1 cellular context compared by ENCODE assay signal in the genomic region with DNA sequence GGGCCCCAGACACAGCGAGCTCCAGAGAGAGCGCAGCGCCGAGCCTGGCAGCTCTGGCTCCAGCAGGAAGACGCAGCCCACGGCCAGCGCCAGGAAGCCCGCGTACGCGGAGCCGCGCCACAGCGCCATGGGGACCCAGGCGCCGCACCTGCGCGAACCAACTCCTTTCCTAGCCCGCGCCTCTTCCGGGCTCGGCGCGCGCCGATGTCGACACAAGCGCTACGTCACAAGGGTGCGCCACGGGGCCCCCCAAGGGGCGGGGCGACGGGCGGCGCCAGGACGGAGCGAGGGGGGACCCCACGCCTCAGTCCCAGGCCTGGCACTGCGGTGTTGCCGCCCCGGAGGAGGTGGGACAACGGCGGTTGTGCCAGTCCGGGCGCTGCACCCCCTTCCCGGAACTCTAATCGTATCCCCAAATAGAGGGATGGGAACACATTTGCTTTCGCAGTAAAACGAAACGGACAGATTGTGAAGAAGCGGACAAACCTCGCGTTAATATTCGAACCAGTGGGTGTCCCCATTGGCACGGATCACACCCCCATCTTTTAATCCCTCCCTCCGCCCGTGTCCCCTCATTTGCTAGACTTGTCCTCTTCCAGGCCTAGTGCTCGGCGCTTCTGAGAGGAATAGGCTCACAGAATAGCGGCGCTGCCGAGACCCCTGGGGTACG.
TF ChIP-seq lines count a peak whose summit lies in the region.

A gene (minus strand): TSS at position 196 of the 670 bp plus-strand sequence. CDS start 67 bp downstream, at position 129.

TF ChIP-seq in HepG2, 621 proteins besides CTCF, POLR2A, EP300 and RAD21 (continued from another document and continues in another):
- TF ChIP-seq, protein P1, sequence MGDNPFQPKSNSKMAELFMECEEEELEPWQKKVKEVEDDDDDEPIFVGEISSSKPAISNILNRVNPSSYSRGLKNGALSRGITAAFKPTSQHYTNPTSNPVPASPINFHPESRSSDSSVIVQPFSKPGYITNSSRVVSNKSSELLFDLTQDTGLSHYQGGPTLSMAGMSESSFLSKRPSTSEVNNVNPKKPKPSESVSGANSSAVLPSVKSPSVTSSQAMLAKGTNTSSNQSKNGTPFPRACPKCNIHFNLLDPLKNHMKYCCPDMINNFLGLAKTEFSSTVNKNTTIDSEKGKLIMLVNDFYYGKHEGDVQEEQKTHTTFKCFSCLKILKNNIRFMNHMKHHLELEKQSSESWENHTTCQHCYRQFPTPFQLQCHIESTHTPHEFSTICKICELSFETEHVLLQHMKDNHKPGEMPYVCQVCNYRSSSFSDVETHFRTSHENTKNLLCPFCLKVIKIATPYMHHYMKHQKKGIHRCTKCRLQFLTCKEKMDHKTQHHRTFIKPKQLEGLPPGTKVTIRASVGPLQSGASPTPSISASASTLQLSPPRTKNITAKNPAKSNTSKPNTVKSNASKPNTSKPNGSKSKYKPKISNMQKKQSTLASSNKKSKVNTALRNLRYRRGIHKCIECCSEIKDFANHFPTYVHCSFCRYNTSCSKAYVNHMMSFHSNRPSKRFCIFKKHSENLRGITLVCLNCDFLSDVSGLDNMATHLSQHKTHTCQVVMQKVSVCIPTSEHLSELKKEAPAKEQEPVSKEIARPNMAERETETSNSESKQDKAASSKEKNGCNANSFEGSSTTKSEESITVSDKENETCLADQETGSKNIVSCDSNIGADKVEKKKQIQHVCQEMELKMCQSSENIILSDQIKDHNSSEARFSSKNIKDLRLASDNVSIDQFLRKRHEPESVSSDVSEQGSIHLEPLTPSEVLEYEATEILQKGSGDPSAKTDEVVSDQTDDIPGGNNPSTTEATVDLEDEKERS (CRISPR knock-in tag; IDR thresholded peaks at IDR 0.05), result 0 out of 2 replicates have a peak, but pooled peaks have one; percentile 48
- TF ChIP-seq ZNF430 (CRISPR knock-in tag; IDR thresholded peaks at IDR 0.05) (peak; percentile 42; the same call in 1 of the 2 replicates), NPAS2 (CRISPR knock-in tag; IDR thresholded peaks at IDR 0.05; ENCODE audit: borderline replicate concordance) (no peak), ZNF577 (CRISPR knock-in tag; IDR thresholded peaks at IDR 0.05; ENCODE audit: borderline replicate concordance, low read depth) (no peak), MAZ (IDR thresholded peaks at IDR 0.05; ENCODE audit: borderline replicate concordance, low read depth, low read length) (peak; percentile 99), MAZ (CRISPR knock-in tag; IDR thresholded peaks at IDR 0.05; ENCODE audit: low read depth) (peak; percentile 99), PAF1 (CRISPR knock-in tag; IDR thresholded peaks at IDR 0.05) (no peak), GZF1 (CRISPR knock-in tag; IDR thresholded peaks at IDR 0.05) (no peak), SIN3B (IDR thresholded peaks at IDR 0.05; ENCODE audit: low read length) (peak; percentile 94), RFXAP (CRISPR knock-in tag; IDR thresholded peaks at IDR 0.05; ENCODE audit: borderline replicate concordance) (peak; percentile 86; the same call in 1 of the 2 replicates), FOXC1 (CRISPR knock-in tag; IDR thresholded peaks at IDR 0.05; ENCODE audit: borderline replicate concordance) (peak; percentile 62; the same call in 1 of the 2 replicates), ZNF460 (CRISPR knock-in tag; IDR thresholded peaks at IDR 0.05; ENCODE audit: borderline replicate concordance) (no peak), ZNF564 (CRISPR knock-in tag; IDR thresholded peaks at IDR 0.05) (no peak), RBFOX2 (IDR thresholded peaks at IDR 0.05; ENCODE audit: low read depth, low read length) (peak; percentile 98), KMT2A (CRISPR knock-in tag; IDR thresholded peaks at IDR 0.05) (peak; percentile 99), CREB1 (IDR thresholded peaks at IDR 0.05) (peak; percentile 99), CREB1 (CRISPR knock-in tag; IDR thresholded peaks at IDR 0.05) (peak; percentile 98), ZNF674 (CRISPR knock-in tag; IDR thresholded peaks at IDR 0.05; ENCODE audit: low read depth) (no peak), NFIC (IDR thresholded peaks at IDR 0.05; ENCODE audit: low read length) (no peak)
- TF ChIP-seq, protein P2, sequence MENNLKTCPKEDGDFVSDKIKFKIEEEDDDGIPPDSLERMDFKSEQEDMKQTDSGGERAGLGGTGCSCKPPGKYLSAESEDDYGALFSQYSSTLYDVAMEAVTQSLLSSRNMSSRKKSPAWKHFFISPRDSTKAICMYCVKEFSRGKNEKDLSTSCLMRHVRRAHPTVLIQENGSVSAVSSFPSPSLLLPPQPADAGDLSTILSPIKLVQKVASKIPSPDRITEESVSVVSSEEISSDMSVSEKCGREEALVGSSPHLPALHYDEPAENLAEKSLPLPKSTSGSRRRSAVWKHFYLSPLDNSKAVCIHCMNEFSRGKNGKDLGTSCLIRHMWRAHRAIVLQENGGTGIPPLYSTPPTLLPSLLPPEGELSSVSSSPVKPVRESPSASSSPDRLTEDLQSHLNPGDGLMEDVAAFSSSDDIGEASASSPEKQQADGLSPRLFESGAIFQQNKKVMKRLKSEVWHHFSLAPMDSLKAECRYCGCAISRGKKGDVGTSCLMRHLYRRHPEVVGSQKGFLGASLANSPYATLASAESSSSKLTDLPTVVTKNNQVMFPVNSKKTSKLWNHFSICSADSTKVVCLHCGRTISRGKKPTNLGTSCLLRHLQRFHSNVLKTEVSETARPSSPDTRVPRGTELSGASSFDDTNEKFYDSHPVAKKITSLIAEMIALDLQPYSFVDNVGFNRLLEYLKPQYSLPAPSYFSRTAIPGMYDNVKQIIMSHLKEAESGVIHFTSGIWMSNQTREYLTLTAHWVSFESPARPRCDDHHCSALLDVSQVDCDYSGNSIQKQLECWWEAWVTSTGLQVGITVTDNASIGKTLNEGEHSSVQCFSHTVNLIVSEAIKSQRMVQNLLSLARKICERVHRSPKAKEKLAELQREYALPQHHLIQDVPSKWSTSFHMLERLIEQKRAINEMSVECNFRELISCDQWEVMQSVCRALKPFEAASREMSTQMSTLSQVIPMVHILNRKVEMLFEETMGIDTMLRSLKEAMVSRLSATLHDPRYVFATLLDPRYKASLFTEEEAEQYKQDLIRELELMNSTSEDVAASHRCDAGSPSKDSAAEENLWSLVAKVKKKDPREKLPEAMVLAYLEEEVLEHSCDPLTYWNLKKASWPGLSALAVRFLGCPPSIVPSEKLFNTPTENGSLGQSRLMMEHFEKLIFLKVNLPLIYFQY (CRISPR knock-in tag; IDR thresholded peaks at IDR 0.05; ENCODE audit: borderline replicate concordance), result peak; percentile 28; the same call in 1 of the 2 replicates
- TF ChIP-seq, protein P3, sequence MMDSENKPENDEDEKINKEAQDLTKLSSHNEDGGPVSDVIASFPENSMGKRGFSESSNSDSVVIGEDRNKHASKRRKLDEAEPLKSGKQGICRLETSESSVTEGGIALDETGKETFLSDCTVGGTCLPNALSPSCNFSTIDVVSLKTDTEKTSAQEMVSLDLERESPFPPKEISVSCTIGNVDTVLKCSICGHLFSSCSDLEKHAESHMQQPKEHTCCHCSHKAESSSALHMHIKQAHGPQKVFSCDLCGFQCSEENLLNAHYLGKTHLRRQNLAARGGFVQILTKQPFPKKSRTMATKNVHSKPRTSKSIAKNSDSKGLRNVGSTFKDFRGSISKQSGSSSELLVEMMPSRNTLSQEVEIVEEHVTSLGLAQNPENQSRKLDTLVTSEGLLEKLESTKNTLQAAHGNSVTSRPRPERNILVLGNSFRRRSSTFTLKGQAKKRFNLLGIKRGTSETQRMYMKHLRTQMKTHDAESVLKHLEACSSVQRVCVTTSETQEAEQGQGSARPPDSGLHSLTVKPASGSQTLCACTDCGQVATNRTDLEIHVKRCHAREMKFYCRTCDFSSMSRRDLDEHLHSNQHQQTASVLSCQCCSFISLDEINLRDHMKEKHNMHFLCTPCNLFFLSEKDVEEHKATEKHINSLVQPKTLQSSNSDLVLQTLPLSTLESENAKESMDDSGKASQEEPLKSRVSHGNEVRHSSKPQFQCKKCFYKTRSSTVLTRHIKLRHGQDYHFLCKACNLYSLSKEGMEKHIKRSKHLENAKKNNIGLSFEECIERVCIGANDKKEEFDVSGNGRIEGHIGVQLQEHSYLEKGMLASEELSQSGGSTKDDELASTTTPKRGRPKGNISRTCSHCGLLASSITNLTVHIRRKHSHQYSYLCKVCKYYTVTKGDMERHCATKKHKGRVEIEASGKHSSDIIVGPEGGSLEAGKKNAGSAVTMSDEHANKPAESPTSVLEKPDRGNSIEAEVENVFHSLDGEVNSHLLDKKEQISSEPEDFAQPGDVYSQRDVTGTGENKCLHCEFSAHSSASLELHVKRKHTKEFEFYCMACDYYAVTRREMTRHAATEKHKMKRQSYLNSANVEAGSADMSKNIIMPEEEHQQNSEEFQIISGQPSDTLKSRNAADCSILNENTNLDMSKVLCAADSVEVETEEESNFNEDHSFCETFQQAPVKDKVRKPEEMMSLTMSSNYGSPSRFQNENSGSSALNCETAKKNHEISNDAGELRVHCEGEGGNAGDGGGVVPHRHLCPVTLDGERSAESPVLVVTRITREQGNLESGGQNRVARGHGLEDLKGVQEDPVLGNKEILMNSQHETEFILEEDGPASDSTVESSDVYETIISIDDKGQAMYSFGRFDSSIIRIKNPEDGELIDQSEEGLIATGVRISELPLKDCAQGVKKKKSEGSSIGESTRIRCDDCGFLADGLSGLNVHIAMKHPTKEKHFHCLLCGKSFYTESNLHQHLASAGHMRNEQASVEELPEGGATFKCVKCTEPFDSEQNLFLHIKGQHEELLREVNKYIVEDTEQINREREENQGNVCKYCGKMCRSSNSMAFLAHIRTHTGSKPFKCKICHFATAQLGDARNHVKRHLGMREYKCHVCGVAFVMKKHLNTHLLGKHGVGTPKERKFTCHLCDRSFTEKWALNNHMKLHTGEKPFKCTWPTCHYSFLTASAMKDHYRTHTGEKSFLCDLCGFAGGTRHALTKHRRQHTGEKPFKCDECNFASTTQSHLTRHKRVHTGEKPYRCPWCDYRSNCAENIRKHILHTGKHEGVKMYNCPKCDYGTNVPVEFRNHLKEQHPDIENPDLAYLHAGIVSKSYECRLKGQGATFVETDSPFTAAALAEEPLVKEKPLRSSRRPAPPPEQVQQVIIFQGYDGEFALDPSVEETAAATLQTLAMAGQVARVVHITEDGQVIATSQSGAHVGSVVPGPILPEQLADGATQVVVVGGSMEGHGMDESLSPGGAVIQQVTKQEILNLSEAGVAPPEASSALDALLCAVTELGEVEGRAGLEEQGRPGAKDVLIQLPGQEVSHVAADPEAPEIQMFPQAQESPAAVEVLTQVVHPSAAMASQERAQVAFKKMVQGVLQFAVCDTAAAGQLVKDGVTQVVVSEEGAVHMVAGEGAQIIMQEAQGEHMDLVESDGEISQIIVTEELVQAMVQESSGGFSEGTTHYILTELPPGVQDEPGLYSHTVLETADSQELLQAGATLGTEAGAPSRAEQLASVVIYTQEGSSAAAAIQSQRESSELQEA (CRISPR knock-in tag; IDR thresholded peaks at IDR 0.05; ENCODE audit: not compliant biosample characterization), result no peak
- TF ChIP-seq, protein P4, sequence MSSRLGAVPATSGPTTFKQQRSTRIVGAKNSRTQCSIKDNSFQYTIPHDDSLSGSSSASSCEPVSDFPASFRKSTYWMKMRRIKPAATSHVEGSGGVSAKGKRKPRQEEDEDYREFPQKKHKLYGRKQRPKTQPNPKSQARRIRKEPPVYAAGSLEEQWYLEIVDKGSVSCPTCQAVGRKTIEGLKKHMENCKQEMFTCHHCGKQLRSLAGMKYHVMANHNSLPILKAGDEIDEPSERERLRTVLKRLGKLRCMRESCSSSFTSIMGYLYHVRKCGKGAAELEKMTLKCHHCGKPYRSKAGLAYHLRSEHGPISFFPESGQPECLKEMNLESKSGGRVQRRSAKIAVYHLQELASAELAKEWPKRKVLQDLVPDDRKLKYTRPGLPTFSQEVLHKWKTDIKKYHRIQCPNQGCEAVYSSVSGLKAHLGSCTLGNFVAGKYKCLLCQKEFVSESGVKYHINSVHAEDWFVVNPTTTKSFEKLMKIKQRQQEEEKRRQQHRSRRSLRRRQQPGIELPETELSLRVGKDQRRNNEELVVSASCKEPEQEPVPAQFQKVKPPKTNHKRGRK (CRISPR knock-in tag; IDR thresholded peaks at IDR 0.05), result no peak
- TF ChIP-seq, protein P5, sequence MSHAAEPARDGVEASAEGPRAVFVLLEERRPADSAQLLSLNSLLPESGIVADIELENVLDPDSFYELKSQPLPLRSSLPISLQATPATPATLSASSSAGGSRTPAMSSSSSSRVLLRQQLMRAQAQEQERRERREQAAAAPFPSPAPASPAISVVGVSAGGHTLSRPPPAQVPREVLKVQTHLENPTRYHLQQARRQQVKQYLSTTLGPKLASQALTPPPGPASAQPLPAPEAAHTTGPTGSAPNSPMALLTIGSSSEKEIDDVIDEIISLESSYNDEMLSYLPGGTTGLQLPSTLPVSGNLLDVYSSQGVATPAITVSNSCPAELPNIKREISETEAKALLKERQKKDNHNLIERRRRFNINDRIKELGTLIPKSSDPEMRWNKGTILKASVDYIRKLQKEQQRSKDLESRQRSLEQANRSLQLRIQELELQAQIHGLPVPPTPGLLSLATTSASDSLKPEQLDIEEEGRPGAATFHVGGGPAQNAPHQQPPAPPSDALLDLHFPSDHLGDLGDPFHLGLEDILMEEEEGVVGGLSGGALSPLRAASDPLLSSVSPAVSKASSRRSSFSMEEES (CRISPR knock-in tag; IDR thresholded peaks at IDR 0.05), result no peak; the same call in 1 of the 2 replicates
- TF ChIP-seq, protein P6, sequence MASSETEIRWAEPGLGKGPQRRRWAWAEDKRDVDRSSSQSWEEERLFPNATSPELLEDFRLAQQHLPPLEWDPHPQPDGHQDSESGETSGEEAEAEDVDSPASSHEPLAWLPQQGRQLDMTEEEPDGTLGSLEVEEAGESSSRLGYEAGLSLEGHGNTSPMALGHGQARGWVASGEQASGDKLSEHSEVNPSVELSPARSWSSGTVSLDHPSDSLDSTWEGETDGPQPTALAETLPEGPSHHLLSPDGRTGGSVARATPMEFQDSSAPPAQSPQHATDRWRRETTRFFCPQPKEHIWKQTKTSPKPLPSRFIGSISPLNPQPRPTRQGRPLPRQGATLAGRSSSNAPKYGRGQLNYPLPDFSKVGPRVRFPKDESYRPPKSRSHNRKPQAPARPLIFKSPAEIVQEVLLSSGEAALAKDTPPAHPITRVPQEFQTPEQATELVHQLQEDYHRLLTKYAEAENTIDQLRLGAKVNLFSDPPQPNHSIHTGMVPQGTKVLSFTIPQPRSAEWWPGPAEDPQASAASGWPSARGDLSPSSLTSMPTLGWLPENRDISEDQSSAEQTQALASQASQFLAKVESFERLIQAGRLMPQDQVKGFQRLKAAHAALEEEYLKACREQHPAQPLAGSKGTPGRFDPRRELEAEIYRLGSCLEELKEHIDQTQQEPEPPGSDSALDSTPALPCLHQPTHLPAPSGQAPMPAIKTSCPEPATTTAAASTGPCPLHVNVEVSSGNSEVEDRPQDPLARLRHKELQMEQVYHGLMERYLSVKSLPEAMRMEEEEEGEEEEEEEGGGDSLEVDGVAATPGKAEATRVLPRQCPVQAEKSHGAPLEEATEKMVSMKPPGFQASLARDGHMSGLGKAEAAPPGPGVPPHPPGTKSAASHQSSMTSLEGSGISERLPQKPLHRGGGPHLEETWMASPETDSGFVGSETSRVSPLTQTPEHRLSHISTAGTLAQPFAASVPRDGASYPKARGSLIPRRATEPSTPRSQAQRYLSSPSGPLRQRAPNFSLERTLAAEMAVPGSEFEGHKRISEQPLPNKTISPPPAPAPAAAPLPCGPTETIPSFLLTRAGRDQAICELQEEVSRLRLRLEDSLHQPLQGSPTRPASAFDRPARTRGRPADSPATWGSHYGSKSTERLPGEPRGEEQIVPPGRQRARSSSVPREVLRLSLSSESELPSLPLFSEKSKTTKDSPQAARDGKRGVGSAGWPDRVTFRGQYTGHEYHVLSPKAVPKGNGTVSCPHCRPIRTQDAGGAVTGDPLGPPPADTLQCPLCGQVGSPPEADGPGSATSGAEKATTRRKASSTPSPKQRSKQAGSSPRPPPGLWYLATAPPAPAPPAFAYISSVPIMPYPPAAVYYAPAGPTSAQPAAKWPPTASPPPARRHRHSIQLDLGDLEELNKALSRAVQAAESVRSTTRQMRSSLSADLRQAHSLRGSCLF (CRISPR knock-in tag; IDR thresholded peaks at IDR 0.05; ENCODE audit: borderline replicate concordance), result no peak
